In the genomic region with DNA sequence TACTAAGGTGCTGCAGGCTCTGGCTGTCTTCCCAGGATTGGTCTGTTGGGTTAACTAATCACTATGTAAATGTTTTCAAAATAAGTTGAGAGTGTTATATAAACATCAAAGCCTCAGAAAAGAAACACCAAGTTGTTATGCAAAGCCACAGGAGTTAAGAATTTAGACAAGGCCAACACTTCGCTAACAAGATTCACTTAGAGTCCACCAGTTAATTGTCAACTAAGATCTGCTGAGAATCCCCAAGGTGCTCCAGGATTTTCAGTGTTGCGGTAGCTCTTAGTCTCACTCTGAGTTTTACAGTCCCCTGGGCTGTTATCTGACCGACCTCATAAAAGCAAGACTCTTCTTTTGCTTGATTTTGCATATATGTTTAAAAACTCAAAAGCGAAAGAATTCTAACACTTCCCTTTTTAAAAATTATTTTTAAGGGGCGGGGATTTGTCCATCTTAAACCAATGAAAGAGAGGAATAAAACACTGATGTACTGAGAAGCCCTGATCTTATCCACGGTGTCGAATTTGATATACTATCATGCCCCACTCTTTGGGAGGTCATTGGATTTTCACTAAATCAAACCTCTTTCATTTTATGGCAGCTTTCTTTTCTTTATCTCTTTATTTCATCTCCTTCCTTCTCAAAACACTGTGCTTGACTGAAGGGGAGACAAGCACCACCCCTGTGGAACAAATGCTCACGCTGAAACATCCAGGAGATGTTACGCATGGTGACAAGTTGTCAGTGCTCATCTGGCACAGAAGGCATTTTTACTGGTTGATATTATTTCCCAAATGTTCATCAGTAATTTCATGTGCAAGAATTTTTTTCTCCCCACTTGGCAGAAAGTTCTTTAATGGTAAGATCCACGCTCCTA, we compare ENCODE assay signal across 8 cellular contexts. TPM values are rescaled to one million over a fixed set of nuclear protein-coding genes. Genes with fewer than 3 reads are reported as not detected.
DNase-seq lines count a peak whose midpoint lies in the region; ATAC-seq, FAIRE-seq and TF ChIP-seq lines count a peak whose summit lies in the region.

No MANE protein-coding gene starts in this region.

- peak overlapping the region; percentile 25 to 57 (median 48) for H3K27ac ChIP-seq in esophagus muscularis mucosa (replicated peaks in 1 of 4)
- no peak overlapping the region for H3K27ac ChIP-seq in testis

- no peak for TF ChIP-seq EP300 in esophagus muscularis mucosa (IDR thresholded peaks at IDR 0.05)

- DNase-seq in esophagus muscularis mucosa (ENCODE audit: extremely low spot score) (peak; percentile 24), urothelium cell line (ENCODE audit: low spot score) (no peak), testis (no peak), NCI-H345 treated with DMSO at 0.1 percent for 48 hours (lab: John Stamatoyannopoulos, UW; ENCODE audit: unreplicated experiment) (no peak)
- no peak for DNase-seq in stimulated activated CD4-positive, alpha-beta T cell treated with anti-CD3 and anti-CD28 coated beads, Interleukin-15, amount 100 ng/mL, for 24 hours

- no peak for TF ChIP-seq POLR2A in esophagus muscularis mucosa (IDR thresholded peaks at IDR 0.05; ENCODE audit: low read depth)
- TF ChIP-seq POLR2A in testis (IDR thresholded peaks at IDR 0.05), result no peak

- H3K36me3 ChIP-seq in esophagus muscularis mucosa (no peaks in the 10 kb centered on the region), testis (ENCODE audit: low read depth, missing control alignments) (no peaks in the 10 kb centered on the region)

- peaks cover 26 to 64% (median 42%) of the 10 kb centered on the region in 4 donors for H3K4me1 ChIP-seq in esophagus muscularis mucosa
- no peaks in the 10 kb centered on the region for H3K4me1 ChIP-seq in testis

- peak; percentile 77 for ATAC-seq in GM19452 (IDR thresholded peaks at IDR 0.05; ENCODE audit: unreplicated experiment)
- peak; percentile 49 for ATAC-seq in HG03439 (IDR thresholded peaks at IDR 0.05; ENCODE audit: unreplicated experiment)

- H3K27me3 ChIP-seq in esophagus muscularis mucosa, result no peaks in the 10 kb centered on the region
- no peaks in the 10 kb centered on the region for H3K27me3 ChIP-seq in testis

- 67% methylated on average over 10 of the region's 10 CpGs for WGBS in esophagus muscularis mucosa
- WGBS in testis, 2 donors, result 83 to 85% methylated on average over 10 of the region's 10 CpGs

- peak; percentile 30 for FAIRE-seq in urothelium cell line (lab: Jason Lieb, UNC)

- intact Hi-C loops in esophagus muscularis mucosa (cut with DNase I) (no loop called here), testis (cut with DNase I; ENCODE audit: low total_unique reads) (no loop called here)

- no peaks in the 10 kb centered on the region for H3K9me3 ChIP-seq in esophagus muscularis mucosa
- no peaks in the 10 kb centered on the region for H3K9me3 ChIP-seq in testis

- TF ChIP-seq CTCF in esophagus muscularis mucosa (IDR thresholded peaks at IDR 0.05) (no peak), testis (IDR thresholded peaks at IDR 0.05) (no peak)

- H3K4me3 ChIP-seq in GM08714 (ENCODE audit: low read length) (peak overlapping the region; percentile 79), esophagus muscularis mucosa (peak overlapping the region in 3 of 4 donors; percentile 4 to 29 (median 13)), testis (no peak overlapping the region)

RNA-seq across cellular contexts. Expression of gene NIN, which starts 7.0 kb away (rescaled TPM):
- total RNA-seq in esophagus muscularis mucosa (10 to 100 TPM; 26.2 to 38.8 (median 34.1) TPM), testis (10 to 100 TPM in 1 of 2 donors, 1 to 10 TPM in 1; 9.3 to 16.5 TPM)
- polyA plus RNA-seq in testis (ENCODE audit: insufficient read depth, low read depth, low replicate concordance), result 4.4 TPM

RNA-seq across cellular contexts. Expression of gene ABHD12B, which starts 47.9 kb away (rescaled TPM):
- not detected for total RNA-seq in esophagus muscularis mucosa
- under 1 TPM in 1 of 2 donors, not detected in 1; 0.37 TPM for total RNA-seq in testis
- 3.0 TPM for polyA plus RNA-seq in testis (ENCODE audit: insufficient read depth, low read depth, low replicate concordance)

Comparison
In these comparisons a context has a peak if more than half of its experiments do, and no peak if none do; other contexts are left out.
1. H3K4me3 ChIP-seq: peak in GM08714 (single experiment) and esophagus muscularis mucosa (3 of 4); none in testis (0 of 2).
2. H3K27ac ChIP-seq: peak in esophagus muscularis mucosa (4 of 4); none in testis (0 of 2).